Comparison of ENCODE assay signal across 1 cellular context in genomic region chr7:6256709-6257535, GRCh38.
A peak's percentile ranks its signal among the peaks of the same experiment; 100 is the strongest.
TF ChIP-seq lines count a peak whose summit lies in the region.

No MANE protein-coding gene starts in this region.

TF ChIP-seq in GM12878, 131 proteins besides CTCF, POLR2A, EP300 and RAD21 (continued from another document and continues in another):
- TF ChIP-seq ZBTB40 (IDR thresholded peaks at IDR 0.05; ENCODE audit: borderline replicate concordance) (0 out of 2 replicates have a peak, but pooled peaks have one; percentile 55), TCF12 (IDR thresholded peaks at IDR 0.05; ENCODE audit: low read depth, low read length) (peak; percentile 84; the same call in 1 of the 2 replicates), BCL11A (IDR thresholded peaks at IDR 0.05; ENCODE audit: low read depth, low read length) (peak; percentile 60; the same call in 1 of the 2 replicates), NR2C1 (IDR thresholded peaks at IDR 0.05) (no peak), MYB (IDR thresholded peaks at IDR 0.05; ENCODE audit: borderline replicate concordance, low read depth, low read length) (no peak), IRF5 (IDR thresholded peaks at IDR 0.05; ENCODE audit: borderline replicate concordance) (no peak; the same call in 1 of the 2 replicates), CHD2 (IDR thresholded peaks at IDR 0.05; ENCODE audit: borderline replicate concordance, low read depth, low read length) (no peak), SP1 (IDR thresholded peaks at IDR 0.05; ENCODE audit: low read depth, low read length) (no peak), SPI1 (IDR thresholded peaks at IDR 0.05; ENCODE audit: borderline replicate concordance, insufficient read depth, low read depth, low read length) (no peak), DPF2 (IDR thresholded peaks at IDR 0.05) (peak; percentile 96), ZBED1 (IDR thresholded peaks at IDR 0.05; ENCODE audit: borderline replicate concordance) (0 out of 2 replicates have a peak, but pooled peaks have one; percentile 78), ZNF217 (IDR thresholded peaks at IDR 0.05) (0 out of 2 replicates have a peak, but pooled peaks have one; percentile 27), ZNF24 (IDR thresholded peaks at IDR 0.05) (peak; percentile 92), CHD4 (IDR thresholded peaks at IDR 0.05) (no peak), RCOR1 (conservative IDR thresholded peaks at IDR 0.05; ENCODE audit: low read depth, low read length) (0 out of 2 replicates have a peak, but pooled peaks have one; percentile 58), NR2F1 (conservative IDR thresholded peaks at IDR 0.05) (0 out of 2 replicates have a peak, but pooled peaks have one; percentile 35), ZBTB4 (CRISPR knock-in tag; IDR thresholded peaks at IDR 0.05) (no peak), NFIC (IDR thresholded peaks at IDR 0.05; ENCODE audit: low read depth, low read length) (peak; percentile 97), PKNOX1 (IDR thresholded peaks at IDR 0.05) (peak; percentile 64), MTA2 (IDR thresholded peaks at IDR 0.05; ENCODE audit: low read depth) (peak; percentile 87), ZSCAN29 (IDR thresholded peaks at IDR 0.05) (no peak), BACH1 (IDR thresholded peaks at IDR 0.05; ENCODE audit: borderline replicate concordance) (peak; percentile 58), RELA (IDR thresholded peaks at IDR 0.05; ENCODE audit: borderline replicate concordance, partially characterized antibody) (peak; percentile 60), SMAD5 (IDR thresholded peaks at IDR 0.05; ENCODE audit: low read depth) (no peak), E2F4 (IDR thresholded peaks at IDR 0.05; ENCODE audit: low read depth, low read length) (no peak), POLR2AphosphoS2 (IDR thresholded peaks at IDR 0.05; ENCODE audit: low read depth, low read length) (no peak), RAD51 (IDR thresholded peaks at IDR 0.05) (peak; percentile 58; the same call in 1 of the 2 replicates), ESRRA (IDR thresholded peaks at IDR 0.05; ENCODE audit: low read length) (no peak), SREBF2 (IDR thresholded peaks at IDR 0.05; ENCODE audit: low read length) (no peak), HDAC6 (IDR thresholded peaks at IDR 0.05; ENCODE audit: unreplicated experiment) (no peak), IKZF1 (conservative IDR thresholded peaks at IDR 0.05) (peak; percentile 98), MAX (IDR thresholded peaks at IDR 0.05; ENCODE audit: low read depth, low read length) (peak; percentile 73; the same call in 1 of the 2 replicates), YY1 (IDR thresholded peaks at IDR 0.05; ENCODE audit: low read depth, low read length) (no peak), CREM (IDR thresholded peaks at IDR 0.05; ENCODE audit: low read depth) (peak; percentile 80), TCF7 (IDR thresholded peaks at IDR 0.05; ENCODE audit: borderline replicate concordance) (peak; percentile 77; the same call in 1 of the 2 replicates), IRF4 (IDR thresholded peaks at IDR 0.05; ENCODE audit: low read depth, low read length) (peak; percentile 91; the same call in 1 of the 2 replicates), SUZ12 (IDR thresholded peaks at IDR 0.05; ENCODE audit: unreplicated experiment) (no peak), GATAD2B (conservative IDR thresholded peaks at IDR 0.05; ENCODE audit: low read depth) (peak; percentile 93), YBX1 (IDR thresholded peaks at IDR 0.05) (no peak), BHLHE40 (IDR thresholded peaks at IDR 0.05; ENCODE audit: borderline replicate concordance in 1 of 2, low read depth in 2 of 2, low read length in 1 of 2) (peak; percentile 14 to 42; a peak in 1 of 4 replicates), SUPT20H (IDR thresholded peaks at IDR 0.05; ENCODE audit: borderline replicate concordance, control insufficient read depth, low read depth, low read length) (no peak), PAX8 (IDR thresholded peaks at IDR 0.05) (no peak), ETV6 (conservative IDR thresholded peaks at IDR 0.05 in 1 of 2, IDR thresholded peaks at IDR 0.05 in 1 of 2; ENCODE audit: borderline replicate concordance in 1 of 2, low read depth in 1 of 2) (peak in 1 of 2 experiments; percentile 78; a peak in 2 of 4 replicates), CHD1 (IDR thresholded peaks at IDR 0.05; ENCODE audit: low read depth, low read length) (0 out of 2 replicates have a peak, but pooled peaks have one; percentile 42)
- TF ChIP-seq, protein P1, sequence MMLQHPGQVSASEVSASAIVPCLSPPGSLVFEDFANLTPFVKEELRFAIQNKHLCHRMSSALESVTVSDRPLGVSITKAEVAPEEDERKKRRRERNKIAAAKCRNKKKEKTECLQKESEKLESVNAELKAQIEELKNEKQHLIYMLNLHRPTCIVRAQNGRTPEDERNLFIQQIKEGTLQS (IDR thresholded peaks at IDR 0.05; ENCODE audit: borderline replicate concordance, extremely low read depth, low read depth, low read length) = no peak
- TF ChIP-seq, protein P2, sequence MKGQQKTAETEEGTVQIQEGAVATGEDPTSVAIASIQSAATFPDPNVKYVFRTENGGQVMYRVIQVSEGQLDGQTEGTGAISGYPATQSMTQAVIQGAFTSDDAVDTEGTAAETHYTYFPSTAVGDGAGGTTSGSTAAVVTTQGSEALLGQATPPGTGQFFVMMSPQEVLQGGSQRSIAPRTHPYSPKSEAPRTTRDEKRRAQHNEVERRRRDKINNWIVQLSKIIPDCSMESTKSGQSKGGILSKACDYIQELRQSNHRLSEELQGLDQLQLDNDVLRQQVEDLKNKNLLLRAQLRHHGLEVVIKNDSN (IDR thresholded peaks at IDR 0.05; ENCODE audit: borderline replicate concordance, extremely low read length, insufficient read depth, low read depth, low read length) = no peak
- TF ChIP-seq, protein P3, sequence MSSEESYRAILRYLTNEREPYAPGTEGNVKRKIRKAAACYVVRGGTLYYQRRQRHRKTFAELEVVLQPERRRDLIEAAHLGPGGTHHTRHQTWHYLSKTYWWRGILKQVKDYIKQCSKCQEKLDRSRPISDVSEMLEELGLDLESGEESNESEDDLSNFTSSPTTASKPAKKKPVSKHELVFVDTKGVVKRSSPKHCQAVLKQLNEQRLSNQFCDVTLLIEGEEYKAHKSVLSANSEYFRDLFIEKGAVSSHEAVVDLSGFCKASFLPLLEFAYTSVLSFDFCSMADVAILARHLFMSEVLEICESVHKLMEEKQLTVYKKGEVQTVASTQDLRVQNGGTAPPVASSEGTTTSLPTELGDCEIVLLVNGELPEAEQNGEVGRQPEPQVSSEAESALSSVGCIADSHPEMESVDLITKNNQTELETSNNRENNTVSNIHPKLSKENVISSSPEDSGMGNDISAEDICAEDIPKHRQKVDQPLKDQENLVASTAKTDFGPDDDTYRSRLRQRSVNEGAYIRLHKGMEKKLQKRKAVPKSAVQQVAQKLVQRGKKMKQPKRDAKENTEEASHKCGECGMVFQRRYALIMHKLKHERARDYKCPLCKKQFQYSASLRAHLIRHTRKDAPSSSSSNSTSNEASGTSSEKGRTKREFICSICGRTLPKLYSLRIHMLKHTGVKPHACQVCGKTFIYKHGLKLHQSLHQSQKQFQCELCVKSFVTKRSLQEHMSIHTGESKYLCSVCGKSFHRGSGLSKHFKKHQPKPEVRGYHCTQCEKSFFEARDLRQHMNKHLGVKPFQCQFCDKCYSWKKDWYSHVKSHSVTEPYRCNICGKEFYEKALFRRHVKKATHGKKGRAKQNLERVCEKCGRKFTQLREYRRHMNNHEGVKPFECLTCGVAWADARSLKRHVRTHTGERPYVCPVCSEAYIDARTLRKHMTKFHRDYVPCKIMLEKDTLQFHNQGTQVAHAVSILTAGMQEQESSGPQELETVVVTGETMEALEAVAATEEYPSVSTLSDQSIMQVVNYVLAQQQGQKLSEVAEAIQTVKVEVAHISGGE (CRISPR knock-in tag; IDR thresholded peaks at IDR 0.05) = no peak
- TF ChIP-seq, protein P4, sequence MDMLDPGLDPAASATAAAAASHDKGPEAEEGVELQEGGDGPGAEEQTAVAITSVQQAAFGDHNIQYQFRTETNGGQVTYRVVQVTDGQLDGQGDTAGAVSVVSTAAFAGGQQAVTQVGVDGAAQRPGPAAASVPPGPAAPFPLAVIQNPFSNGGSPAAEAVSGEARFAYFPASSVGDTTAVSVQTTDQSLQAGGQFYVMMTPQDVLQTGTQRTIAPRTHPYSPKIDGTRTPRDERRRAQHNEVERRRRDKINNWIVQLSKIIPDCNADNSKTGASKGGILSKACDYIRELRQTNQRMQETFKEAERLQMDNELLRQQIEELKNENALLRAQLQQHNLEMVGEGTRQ (IDR thresholded peaks at IDR 0.05; ENCODE audit: borderline replicate concordance, low read depth, low read length) = no peak
